Comparison of ENCODE assay signal across 9 cellular contexts in the genomic region with DNA sequence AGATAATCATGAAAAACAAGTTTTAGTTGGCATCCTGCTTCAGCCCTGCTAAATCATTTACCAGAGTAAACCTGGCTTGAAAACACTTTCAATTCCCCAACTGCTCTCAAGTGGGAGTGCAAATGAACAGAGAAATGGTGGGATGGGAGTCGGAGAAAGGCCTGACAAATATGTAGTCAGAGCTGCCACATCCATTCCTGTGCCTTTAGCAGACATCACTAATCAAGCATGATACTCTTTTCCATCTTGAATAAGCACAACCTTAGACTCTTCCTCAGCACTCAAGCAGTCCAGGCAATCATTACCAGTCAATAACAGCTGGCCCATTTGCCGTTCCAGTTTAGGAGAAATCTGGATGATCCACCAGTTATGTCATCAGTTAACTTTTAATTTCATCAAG.
DNase-seq lines count a peak whose midpoint lies in the region; ATAC-seq and TF ChIP-seq lines count a peak whose summit lies in the region.
"Had no signal": no experiment of that assay in that cellular context is flagged by ENCODE, and none has a peak within 500 bp of the region (broad histone marks: within the 10 kb centered on the region; RNA-seq: fewer than 3 reads in every experiment).

No MANE protein-coding gene starts in this region.

- DNase-seq in GM12865 (ENCODE audit: low read depth) (peak; percentile 54), NCI-H2171 treated with DMSO at 0.1 percent for 48 hours (lab: John Stamatoyannopoulos, UW) (no peak)
- no peak for DNase-seq in stimulated activated CD4-positive, alpha-beta T cell treated with anti-CD3 and anti-CD28 coated beads, Interleukin-2, amount 100 ng/mL, for 48 hours
- DNase-seq: NCI-H1105 had no signal

- H3K9me3 Mint-ChIP-seq in brain: peaks cover 0 to 2% (median 0%) of the 10 kb centered on the region in 5 experiments

- H3K9me3 ChIP-seq in Loucy (ENCODE audit: insufficient read depth, low read depth, low read length) (no peaks in the 10 kb centered on the region), parathyroid adenoma (ENCODE audit: control insufficient read depth, low read length) (no peaks in the 10 kb centered on the region)

- H2AFZ ChIP-seq in Loucy (ENCODE audit: low read length): no peak overlapping the region
- peak overlapping the region; percentile 58 for H2AFZ ChIP-seq in parathyroid adenoma

- H3K4me1 Mint-ChIP-seq in brain: peaks cover 40% of the 10 kb centered on the region

- peak overlapping the region in 4 of 5 experiments; percentile 70 to 87 (median 70) for H3K27ac Mint-ChIP-seq in brain

- peak overlapping the region in 1 of 5 experiments; percentile 73 for H3K4me3 Mint-ChIP-seq in brain

- peaks cover 5% of the 10 kb centered on the region; the same call in 1 of the 2 replicates for H3K36me3 ChIP-seq in Loucy (ENCODE audit: insufficient read depth, low read length)
- no peaks in the 10 kb centered on the region for H3K36me3 ChIP-seq in parathyroid adenoma (ENCODE audit: control insufficient read depth, insufficient read depth, low read length)

- H3K9me2 ChIP-seq in Loucy (replicated peaks; ENCODE audit: low read depth, low read length): no peaks in the 10 kb centered on the region

- ATAC-seq in GM21381 (IDR thresholded peaks at IDR 0.05; ENCODE audit: unreplicated experiment): no peak
- ATAC-seq in HG02588 (IDR thresholded peaks at IDR 0.05; ENCODE audit: unreplicated experiment): no peak

- H3K4me3 ChIP-seq in GM12865 (ENCODE audit: low read depth, low read length) (peak overlapping the region; percentile 29), Loucy (ENCODE audit: low read length, poor library complexity, severe bottlenecking) (no peak overlapping the region), parathyroid adenoma (ENCODE audit: low read depth, low read length) (no peak overlapping the region)

- no peaks in the 10 kb centered on the region for H3K27me3 ChIP-seq in Loucy (ENCODE audit: insufficient read depth, low read length, poor library complexity, severe bottlenecking)
- no peaks in the 10 kb centered on the region for H3K27me3 ChIP-seq in parathyroid adenoma (ENCODE audit: control insufficient read depth, insufficient read depth, low read length)

- peak overlapping the region; percentile 10 for H3K9ac ChIP-seq in Loucy (ENCODE audit: low read depth, low read length, poor library complexity, severe bottlenecking)
- no peak overlapping the region for H3K9ac ChIP-seq in parathyroid adenoma

- H3K36me3 Mint-ChIP-seq in brain: no peaks in the 10 kb centered on the region

- H4K20me1 ChIP-seq in Loucy (ENCODE audit: insufficient read depth, low read length, poor library complexity, severe bottlenecking): no peaks in the 10 kb centered on the region

- H3K79me2 ChIP-seq in Loucy (ENCODE audit: insufficient read depth, low read length): peaks cover 88% of the 10 kb centered on the region
- no peaks in the 10 kb centered on the region for H3K79me2 ChIP-seq in parathyroid adenoma

- peak overlapping the region; percentile 15 for H3K27ac ChIP-seq in parathyroid adenoma

- TF ChIP-seq CTCF in GM12865 (IDR thresholded peaks at IDR 0.05; ENCODE audit: insufficient read depth, low read depth, low read length, missing control alignments) (no peak), Loucy (conservative IDR thresholded peaks at IDR 0.05; ENCODE audit: low read length) (no peak), brain (conservative IDR thresholded peaks at IDR 0.05) (no peak), parathyroid adenoma (IDR thresholded peaks at IDR 0.05) (no peak)

- H3K4me2 ChIP-seq in Loucy (ENCODE audit: low read depth, low read length, poor library complexity, severe bottlenecking) (peak overlapping the region; percentile 21), parathyroid adenoma (ENCODE audit: low read length) (peak overlapping the region; percentile 31)

- H3K4me1 ChIP-seq in Loucy (ENCODE audit: insufficient read depth, low read length, poor library complexity, severe bottlenecking) (peaks cover 66% of the 10 kb centered on the region), parathyroid adenoma (peaks cover 6% of the 10 kb centered on the region)

- H3F3A ChIP-seq in Loucy (ENCODE audit: low read depth): no peaks in the 10 kb centered on the region

- H3K27me3 Mint-ChIP-seq in brain: no peaks in the 10 kb centered on the region
